In the genomic region with DNA sequence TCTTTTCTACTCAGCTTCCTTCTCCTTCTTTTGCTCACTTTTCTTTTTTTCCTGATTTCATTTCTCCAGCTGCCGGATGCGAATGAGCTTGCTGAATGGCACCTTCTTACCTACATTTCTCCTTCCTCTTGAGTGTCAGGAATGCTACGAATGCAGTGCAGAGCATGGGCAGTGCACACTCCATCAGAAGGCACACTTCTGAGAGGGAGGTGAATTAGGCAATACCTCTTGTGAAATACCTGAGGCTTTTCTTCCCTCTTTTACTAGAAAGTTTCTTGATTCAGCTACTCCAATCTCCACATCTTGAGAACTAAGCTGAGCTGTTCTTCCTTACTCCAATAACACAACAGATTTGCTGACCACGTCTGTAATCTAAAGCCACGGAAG, we compare ENCODE assay signal across 18 cellular contexts.
DNase-seq lines count a peak whose midpoint lies in the region; ATAC-seq and TF ChIP-seq lines count a peak whose summit lies in the region.
"Had no signal": no experiment of that assay in that cellular context is flagged by ENCODE, and none has a peak within 500 bp of the region (broad histone marks: within the 10 kb centered on the region; RNA-seq: fewer than 3 reads in every experiment).

No MANE protein-coding gene starts in this region.

- POLR2A ChIA-PET in HEK293 (lab: Yijun Ruan, JAX), result interaction anchor here (0.7 to 1.2 kb wide), 2 partner anchors 208 to 228 kb away, joined by 3 read pairs; no protein-coding TSS in a partner anchor

- H3K4me3 ChIP-seq in HEK293 (ENCODE audit: low read depth, low read length), result no peak overlapping the region
- no peak overlapping the region for H3K4me3 ChIP-seq in epithelial cell of esophagus (ENCODE audit: low read length)
- H3K4me3 ChIP-seq in neutrophil (ENCODE audit: low read depth in 1 of 2, low read length in 1 of 2), result no peak overlapping the region
- H3K4me3 ChIP-seq: dorsolateral prefrontal cortex, heart right ventricle, prostate gland, stomach had no signal

- no peak for ATAC-seq in GM18861 (IDR thresholded peaks at IDR 0.05; ENCODE audit: unreplicated experiment)
- ATAC-seq in GM18868 (IDR thresholded peaks at IDR 0.05; ENCODE audit: unreplicated experiment), result no peak
- ATAC-seq: heart right ventricle had no signal

- H3K9me3 ChIP-seq in HEK293 (ENCODE audit: control insufficient read depth, insufficient read depth, low read depth, low read length) (no peaks in the 10 kb centered on the region), neutrophil (no peaks in the 10 kb centered on the region)
- H3K9me3 ChIP-seq: heart right ventricle, prostate gland, stomach had no signal

- H3K36me3 ChIP-seq in HEK293 (ENCODE audit: control insufficient read depth in 2 of 2, insufficient read depth in 1 of 2, low read length in 2 of 2), result peaks cover 0 to 13% of the 10 kb centered on the region in 2 experiments; a peak in 1 of 3 replicates
- H3K36me3 ChIP-seq in neutrophil, result peaks cover 12% of the 10 kb centered on the region
- H3K36me3 ChIP-seq: prostate gland had no signal

- DNase-seq in NOMO-1 treated with dmso at 0.1 percent for 144 hours (lab: John Stamatoyannopoulos, UW; ENCODE audit: unreplicated experiment) (peak; percentile 30), epithelial cell of esophagus (ENCODE audit: low read depth) (peak; percentile 72)
- no peak for DNase-seq in stimulated activated CD4-positive, alpha-beta T cell treated with anti-CD3 and anti-CD28 coated beads, Interleukin-1b, Interleukin-23, amount 100 ng/mL, for 48 hours
- no peak for DNase-seq in activated effector memory CD4-positive, alpha-beta T cell treated with anti-CD3 and anti-CD28 coated beads, Interleukin-2, amount 50 U/mL, for 16 hours
- DNase-seq: activated CD4-positive, alpha-beta T cell treated with anti-CD3 and anti-CD28 coated beads for 1 hour; activated CD8-positive, alpha-beta memory T cell treated with anti-CD3 and anti-CD28 coated beads, Interleukin-2, amount 50 U/mL, for 4 hours; activated naive CD4-positive, alpha-beta T cell treated with anti-CD3 and anti-CD28 coated beads for 36 hours; dorsolateral prefrontal cortex; heart right ventricle; NCI-H2081 treated with DMSO at 0.1 percent for 48 hours; NCI-H526 treated with DMSO at 0.1 percent for 48 hours; stomach; T-helper 2 cell had no signal

- CTCF ChIA-PET in HEK293 (lab: Yijun Ruan, JAX), result interaction anchor here (0.7 to 6.3 kb wide), 16 partner anchors 12 to 348 kb away, joined by 3 to 30 read pairs (median 6); no protein-coding TSS in a partner anchor

- H3K27ac ChIP-seq in HEK293 (ENCODE audit: extremely low read depth, low read depth, low read length) (no peak overlapping the region), neutrophil (peak overlapping the region; percentile 59)
- H3K27ac ChIP-seq: dorsolateral prefrontal cortex, heart right ventricle, prostate gland, stomach had no signal

- no peak for TF ChIP-seq CTCF in HEK293 (tag by site-specific recombination; IDR thresholded peaks at IDR 0.05)
- no peak for TF ChIP-seq CTCF in epithelial cell of esophagus (IDR thresholded peaks at IDR 0.05; ENCODE audit: insufficient read depth, low read depth, low read length, missing control alignments)
- no peak for TF ChIP-seq CTCF in neutrophil (IDR thresholded peaks at IDR 0.05)

- H3K4me1 ChIP-seq in HEK293 (ENCODE audit: control insufficient read depth, insufficient read depth, low read length) (peaks cover 14% of the 10 kb centered on the region), neutrophil (ENCODE audit: control insufficient read depth in 1 of 2, insufficient read depth in 1 of 2, low read depth in 1 of 2, low read length in 1 of 2) (peaks cover 12 to 13% of the 10 kb centered on the region in 2 experiments)

- no peaks in the 10 kb centered on the region for H3K27me3 ChIP-seq in neutrophil
- H3K27me3 ChIP-seq: dorsolateral prefrontal cortex, heart right ventricle, stomach had no signal

TF ChIP-seq in HEK293, 187 proteins besides CTCF, POLR2A, EP300 and RAD21:
- TF ChIP-seq ZNF394 (tag by site-specific recombination; IDR thresholded peaks at IDR 0.05; ENCODE audit: borderline replicate concordance), result peak; percentile 41; the same call in 1 of the 2 replicates
- TF ChIP-seq MEIS1 (CRISPR knock-in tag; IDR thresholded peaks at IDR 0.05; ENCODE audit: borderline replicate concordance), result no peak
TF ChIP-seq in HEK293: peak in this region for 1.

Comparison
In these comparisons a context has a peak if more than half of its experiments do, and no peak if none do; other contexts are left out.
1. DNase-seq: peak in NOMO-1 treated with dmso at 0.1 percent for 144 hours (single experiment) and epithelial cell of esophagus (single experiment); none in stimulated activated CD4-positive, alpha-beta T cell treated with anti-CD3 and anti-CD28 coated beads, Interleukin-1b, Interleukin-23, amount 100 ng/mL, for 48 hours (single experiment) and activated effector memory CD4-positive, alpha-beta T cell treated with anti-CD3 and anti-CD28 coated beads, Interleukin-2, amount 50 U/mL, for 16 hours (single experiment).